Comparison of ENCODE assay signal across 11 cellular contexts in genomic region chr10:133100706-133101463, GRCh38. TPM values are rescaled to one million over a fixed set of nuclear protein-coding genes. Genes with fewer than 3 reads are reported as not detected.
DNase-seq lines count a peak whose midpoint lies in the region; ATAC-seq and TF ChIP-seq lines count a peak whose summit lies in the region.
"Had no signal": no experiment of that assay in that cellular context is flagged by ENCODE, and none has a peak within 500 bp of the region (broad histone marks: within the 10 kb centered on the region; RNA-seq: fewer than 3 reads in every experiment).

No MANE protein-coding gene starts in this region.

- H3K4me3 Mint-ChIP-seq in activated CD4-positive, alpha-beta T cell treated with anti-CD3 and anti-CD28 coated beads, Interleukin-2, amount 10 ng/mL, durations not matched to agents 7 days and 5 days: no peak overlapping the region
- no peak overlapping the region for H3K4me3 Mint-ChIP-seq in endothelial cell (ENCODE audit: unreplicated experiment)
- H3K4me3 Mint-ChIP-seq in stimulated activated effector memory CD8-positive, alpha-beta T cell treated with anti-CD3 and anti-CD28 coated beads, Interleukin-12 subunit alpha, Interleukin-12 subunit beta, amount 100 ng/mL, for 72 hours: no peak overlapping the region

- peak; percentile 50 for DNase-seq in activated CD4-positive, alpha-beta T cell treated with anti-CD3 and anti-CD28 coated beads for 48 hours
- DNase-seq in activated CD4-positive, alpha-beta T cell treated with anti-CD3 and anti-CD28 coated beads, Interleukin-2, amount 10 ng/mL, durations not matched to agents 7 days and 5 days: no peak
- DNase-seq in RPMI8226 (peak; percentile 20), endothelial cell (ENCODE audit: low spot score) (peak; percentile 34), right atrium auricular region (ENCODE audit: low spot score) (no peak), SHP77 treated with DMSO at 0.1 percent for 48 hours (lab: John Stamatoyannopoulos, UW) (no peak), DMS79 (lab: John Stamatoyannopoulos, UW) (no peak)
- no peak for DNase-seq in stimulated activated effector memory CD8-positive, alpha-beta T cell treated with anti-CD3 and anti-CD28 coated beads, Interleukin-12 subunit alpha, Interleukin-12 subunit beta, amount 100 ng/mL, for 72 hours (ENCODE audit: low spot score in 2 of 2)
- DNase-seq: effector memory CD8-positive, alpha-beta T cell; NCI-H774 had no signal

- peaks cover 0 to 6% of the 10 kb centered on the region in 2 donors for H3K4me1 ChIP-seq in right atrium auricular region

- H3K36me3 Mint-ChIP-seq in activated CD4-positive, alpha-beta T cell treated with anti-CD3 and anti-CD28 coated beads, Interleukin-2, amount 10 ng/mL, durations not matched to agents 7 days and 5 days (ENCODE audit: low read depth): no peaks in the 10 kb centered on the region
- peaks cover 3% of the 10 kb centered on the region for H3K36me3 Mint-ChIP-seq in endothelial cell (ENCODE audit: low read depth, unreplicated experiment)
- no peaks in the 10 kb centered on the region for H3K36me3 Mint-ChIP-seq in stimulated activated effector memory CD8-positive, alpha-beta T cell treated with anti-CD3 and anti-CD28 coated beads, Interleukin-12 subunit alpha, Interleukin-12 subunit beta, amount 100 ng/mL, for 72 hours

- POLR2A ChIA-PET in activated CD4-positive, alpha-beta T cell treated with anti-CD3 and anti-CD28 coated beads, Interleukin-2, amount 10 ng/mL, durations not matched to agents 7 days and 5 days (lab: Charles Lee): no interaction called here

- H3K27me3 Mint-ChIP-seq in activated CD4-positive, alpha-beta T cell treated with anti-CD3 and anti-CD28 coated beads, Interleukin-2, amount 10 ng/mL, durations not matched to agents 7 days and 5 days: peaks cover 2% of the 10 kb centered on the region
- peaks cover 9% of the 10 kb centered on the region for H3K27me3 Mint-ChIP-seq in endothelial cell (ENCODE audit: unreplicated experiment)

- peaks cover 2% of the 10 kb centered on the region for H3K4me1 Mint-ChIP-seq in activated CD4-positive, alpha-beta T cell treated with anti-CD3 and anti-CD28 coated beads, Interleukin-2, amount 10 ng/mL, durations not matched to agents 7 days and 5 days
- H3K4me1 Mint-ChIP-seq in endothelial cell (ENCODE audit: unreplicated experiment): no peaks in the 10 kb centered on the region
- H3K4me1 Mint-ChIP-seq in stimulated activated effector memory CD8-positive, alpha-beta T cell treated with anti-CD3 and anti-CD28 coated beads, Interleukin-12 subunit alpha, Interleukin-12 subunit beta, amount 100 ng/mL, for 72 hours: peaks cover 6% of the 10 kb centered on the region

- no peaks in the 10 kb centered on the region for H3K27me3 ChIP-seq in right atrium auricular region

- no peaks in the 10 kb centered on the region for H3K36me3 ChIP-seq in right atrium auricular region

- no peak overlapping the region for H3K27ac ChIP-seq in right atrium auricular region

- H3K4me3 ChIP-seq in right atrium auricular region: no peak overlapping the region

- TF ChIP-seq CTCF in endothelial cell (IDR thresholded peaks at IDR 0.05; ENCODE audit: unreplicated experiment) (no peak), right atrium auricular region (IDR thresholded peaks at IDR 0.05) (no peak)

- ATAC-seq in stimulated activated effector memory CD8-positive, alpha-beta T cell treated with anti-CD3 and anti-CD28 coated beads, Interleukin-12 subunit alpha, Interleukin-12 subunit beta, amount 100 ng/mL, for 72 hours: peak; percentile 62
- ATAC-seq: effector memory CD8-positive, alpha-beta T cell had no signal

- H3K27ac Mint-ChIP-seq in activated CD4-positive, alpha-beta T cell treated with anti-CD3 and anti-CD28 coated beads, Interleukin-2, amount 10 ng/mL, durations not matched to agents 7 days and 5 days: no peak overlapping the region
- no peak overlapping the region for H3K27ac Mint-ChIP-seq in endothelial cell (ENCODE audit: unreplicated experiment)
- no peak overlapping the region for H3K27ac Mint-ChIP-seq in stimulated activated effector memory CD8-positive, alpha-beta T cell treated with anti-CD3 and anti-CD28 coated beads, Interleukin-12 subunit alpha, Interleukin-12 subunit beta, amount 100 ng/mL, for 72 hours
- H3K27ac Mint-ChIP-seq: effector memory CD8-positive, alpha-beta T cell had no signal

- H3K9me3 ChIP-seq in right atrium auricular region: no peaks in the 10 kb centered on the region

- CTCF ChIA-PET in activated CD4-positive, alpha-beta T cell treated with anti-CD3 and anti-CD28 coated beads, Interleukin-2, amount 10 ng/mL, durations not matched to agents 7 days and 5 days (lab: Charles Lee): no interaction called here

- no peaks in the 10 kb centered on the region for H3K9me3 Mint-ChIP-seq in activated CD4-positive, alpha-beta T cell treated with anti-CD3 and anti-CD28 coated beads, Interleukin-2, amount 10 ng/mL, durations not matched to agents 7 days and 5 days
- no peaks in the 10 kb centered on the region for H3K9me3 Mint-ChIP-seq in endothelial cell (ENCODE audit: unreplicated experiment)
- no peaks in the 10 kb centered on the region for H3K9me3 Mint-ChIP-seq in stimulated activated effector memory CD8-positive, alpha-beta T cell treated with anti-CD3 and anti-CD28 coated beads, Interleukin-12 subunit alpha, Interleukin-12 subunit beta, amount 100 ng/mL, for 72 hours
- H3K9me3 Mint-ChIP-seq: effector memory CD8-positive, alpha-beta T cell had no signal

RNA-seq across cellular contexts. Expression of gene ADGRA1, which starts 13.2 kb away (rescaled TPM):
- total RNA-seq in activated CD4-positive, alpha-beta T cell treated with anti-CD3 and anti-CD28 coated beads, Interleukin-2, amount 10 ng/mL, durations not matched to agents 7 days and 5 days: not detected
- total RNA-seq in endothelial cell (ENCODE audit: unreplicated experiment): not detected
- total RNA-seq in right atrium auricular region: under 1 TPM; 0.11 to 0.51 TPM
- total RNA-seq: lower leg skin had no signal

RNA-seq across cellular contexts. Expression of gene KNDC1, which starts 59.1 kb away (rescaled TPM):
- total RNA-seq in activated CD4-positive, alpha-beta T cell treated with anti-CD3 and anti-CD28 coated beads, Interleukin-2, amount 10 ng/mL, durations not matched to agents 7 days and 5 days: under 1 TPM; 0.07 to 0.08 TPM
- total RNA-seq in endothelial cell (ENCODE audit: unreplicated experiment) (1.3 TPM), right atrium auricular region (1 to 10 TPM in 1 of 2 donors, under 1 TPM in 1; 0.59 to 1.8 TPM)

Comparison
In these comparisons a context has a peak if more than half of its experiments do, and no peak if none do; other contexts are left out.
1. DNase-seq: peak in activated CD4-positive, alpha-beta T cell treated with anti-CD3 and anti-CD28 coated beads for 48 hours (single experiment), RPMI8226 (single experiment) and endothelial cell (single experiment); none in activated CD4-positive, alpha-beta T cell treated with anti-CD3 and anti-CD28 coated beads, Interleukin-2, amount 10 ng/mL, durations not matched to agents 7 days and 5 days (single experiment), stimulated activated effector memory CD8-positive, alpha-beta T cell treated with anti-CD3 and anti-CD28 coated beads, Interleukin-12 subunit alpha, Interleukin-12 subunit beta, amount 100 ng/mL, for 72 hours (0 of 2), right atrium auricular region (single experiment), SHP77 treated with DMSO at 0.1 percent for 48 hours (single experiment) and DMS79 (single experiment).